13 cellular contexts compared by ENCODE assay signal in genomic region chr1:159014851-159015250, GRCh38. TPM values are rescaled to one million over a fixed set of nuclear protein-coding genes. Genes with fewer than 3 reads are reported as not detected.
A peak's percentile ranks its signal among the peaks of the same experiment; 100 is the strongest.
DNase-seq lines count a peak whose midpoint lies in the region; ATAC-seq and TF ChIP-seq lines count a peak whose summit lies in the region.
"Had no signal": no experiment of that assay in that cellular context is flagged by ENCODE, and none has a peak within 500 bp of the region (broad histone marks: within the 10 kb centered on the region; RNA-seq: fewer than 3 reads in every experiment).

No MANE protein-coding gene starts in this region.

- H3K27ac ChIP-seq in heart right ventricle (peak overlapping the region in 6 of 10 donors; percentile 18 to 96 (median 34)), upper lobe of left lung (peak overlapping the region; percentile 12 to 91 (median 63))
- H3K27ac ChIP-seq: C4-2B, ovary had no signal

- peak overlapping the region; percentile 96 for H3K4me3 Mint-ChIP-seq in activated CD4-positive, alpha-beta memory T cell treated with anti-CD3 and anti-CD28 coated beads for 36 hours
- no peak overlapping the region for H3K4me3 Mint-ChIP-seq in nephron progenitor cell

- CTCF ChIA-PET in activated CD4-positive, alpha-beta memory T cell treated with anti-CD3 and anti-CD28 coated beads for 36 hours (lab: Charles Lee) = interaction anchor here (1.9 to 2.9 kb wide), 2 partner anchors 14 to 57 kb away, joined by 4 to 13 read pairs; no protein-coding TSS in a partner anchor

- H3K27ac Mint-ChIP-seq in activated CD4-positive, alpha-beta memory T cell treated with anti-CD3 and anti-CD28 coated beads for 36 hours = peak overlapping the region; percentile 100
- no peak overlapping the region for H3K27ac Mint-ChIP-seq in nephron progenitor cell

- peaks cover 52% of the 10 kb centered on the region for H3K4me1 Mint-ChIP-seq in activated CD4-positive, alpha-beta memory T cell treated with anti-CD3 and anti-CD28 coated beads for 36 hours (ENCODE audit: low read depth)
- peaks cover 25% of the 10 kb centered on the region for H3K4me1 Mint-ChIP-seq in nephron progenitor cell

- H3K36me3 Mint-ChIP-seq in activated CD4-positive, alpha-beta memory T cell treated with anti-CD3 and anti-CD28 coated beads for 36 hours = peaks cover 91% of the 10 kb centered on the region
- H3K36me3 Mint-ChIP-seq in nephron progenitor cell (ENCODE audit: low read depth) = peaks cover 89% of the 10 kb centered on the region

- TF ChIP-seq CTCF in heart right ventricle (IDR thresholded peaks at IDR 0.05) (no peak), upper lobe of left lung (IDR thresholded peaks at IDR 0.05) (no peak), nephron progenitor cell (IDR thresholded peaks at IDR 0.05) (no peak)

- 91% methylated on average over 3 of the region's 3 CpGs for WGBS in heart right ventricle, 2 donors
- WGBS in upper lobe of left lung, 2 donors = 77 to 88% methylated on average over 3 of the region's 3 CpGs

- H3K9me3 ChIP-seq in heart right ventricle (no peaks in the 10 kb centered on the region), upper lobe of left lung (no peaks in the 10 kb centered on the region)
- H3K9me3 ChIP-seq: ovary had no signal

- H3K9me3 Mint-ChIP-seq in activated CD4-positive, alpha-beta memory T cell treated with anti-CD3 and anti-CD28 coated beads for 36 hours = no peaks in the 10 kb centered on the region
- peaks cover 38% of the 10 kb centered on the region for H3K9me3 Mint-ChIP-seq in nephron progenitor cell

- H3K27me3 ChIP-seq in heart right ventricle = no peaks in the 10 kb centered on the region
- H3K27me3 ChIP-seq in upper lobe of left lung = no peaks in the 10 kb centered on the region
- H3K27me3 ChIP-seq: ovary had no signal

- H3K27me3 Mint-ChIP-seq in activated CD4-positive, alpha-beta memory T cell treated with anti-CD3 and anti-CD28 coated beads for 36 hours = no peaks in the 10 kb centered on the region
- H3K27me3 Mint-ChIP-seq in nephron progenitor cell (ENCODE audit: low read depth, poor library complexity) = no peaks in the 10 kb centered on the region

- ATAC-seq in heart right ventricle (no peak), Right ventricle myocardium superior (ENCODE audit: poor library complexity) (no peak), upper lobe of left lung (ENCODE audit: low FRiP score in 2 of 2) (no peak)

- intact Hi-C loops in heart right ventricle (cut with DNase I) (loop anchor here in 1 of 10 donors (5.0 kb wide), 1 partner anchor 37 kb away; no protein-coding TSS in a partner anchor), Right ventricle myocardium superior (cut with DNase I) (no loop called here)
- intact Hi-C loops in activated CD4-positive, alpha-beta memory T cell treated with anti-CD3 and anti-CD28 coated beads for 36 hours (cut with micrococcal nuclease) = loop anchor here (1.0 to 5.0 kb wide), 6 partner anchors 26 to 1017 kb away; partner anchors contain the start of genes AIM2 and PIGM

- DNase-seq in heart right ventricle = no peak
- DNase-seq in Right ventricle myocardium superior = no peak
- peak; percentile 50 for DNase-seq in activated CD4-positive, alpha-beta memory T cell treated with anti-CD3 and anti-CD28 coated beads for 36 hours
- peak; percentile 30 for DNase-seq in iris pigment epithelial cell (ENCODE audit: low read depth)
- DNase-seq in upper lobe of left lung = no peak
- no peak for DNase-seq in nephron progenitor cell
- DNase-seq in H4 (ENCODE audit: low spot score) = no peak
- DNase-seq in stimulated activated naive CD4-positive, alpha-beta T cell (lab: John Stamatoyannopoulos, UW) = no peak
- DNase-seq: Karpas-422, NCI-H526, ovary, T1000 had no signal

- no peak for TF ChIP-seq EP300 in upper lobe of left lung (IDR thresholded peaks at IDR 0.05)

- TF ChIP-seq POLR2A in upper lobe of left lung (IDR thresholded peaks at IDR 0.05) = no peak

- H3K36me3 ChIP-seq in heart right ventricle (peaks cover 0 to 65% (median 31%) of the 10 kb centered on the region in 9 donors), upper lobe of left lung (peaks cover 4 to 40% (median 23%) of the 10 kb centered on the region in 4 donors)
- H3K36me3 ChIP-seq: ovary had no signal

- H3K4me3 ChIP-seq in heart right ventricle (peak overlapping the region in 3 of 10 donors; percentile 1 to 64 (median 7)), upper lobe of left lung (peak overlapping the region in 1 of 4 donors; percentile 15)
- H3K4me3 ChIP-seq: ovary had no signal

- POLR2A ChIA-PET in activated CD4-positive, alpha-beta memory T cell treated with anti-CD3 and anti-CD28 coated beads for 36 hours (lab: Charles Lee) = interaction anchor here (1.0 to 7.3 kb wide), 6 partner anchors 26 to 908 kb away, joined by 3 to 153 read pairs (median 7); partner anchors contain the start of gene AIM2

- H3K4me1 ChIP-seq in heart right ventricle (peaks cover 0 to 77% (median 38%) of the 10 kb centered on the region in 9 donors), upper lobe of left lung (peaks cover 35 to 66% (median 42%) of the 10 kb centered on the region in 4 donors)

RNA-seq across cellular contexts. Expression of gene IFI16, which starts 5.1 kb away (rescaled TPM):
- total RNA-seq in heart right ventricle (10 to 100 TPM; 16.1 to 73.8 (median 21.4) TPM), Right ventricle myocardium superior (21.1 TPM), upper lobe of left lung (100 to 1,000 TPM in 1 of 6 donors, 10 to 100 TPM in 5; 43.8 to 108 (median 66.2) TPM)
- 10 to 100 TPM; 33.8 to 54.4 TPM for polyA plus RNA-seq in heart right ventricle
- total RNA-seq in activated CD4-positive, alpha-beta memory T cell treated with anti-CD3 and anti-CD28 coated beads for 36 hours = 100 to 1,000 TPM; 215 to 220 TPM
- 31.8 and 54.0 TPM in 2 replicates for total RNA-seq in H4 (2014; rRNA removed; shearing (Covaris generic))

Comparison
In these comparisons a context has a peak if more than half of its experiments do, and no peak if none do; other contexts are left out.
1. DNase-seq: peak in activated CD4-positive, alpha-beta memory T cell treated with anti-CD3 and anti-CD28 coated beads for 36 hours (single experiment) and iris pigment epithelial cell (single experiment); none in heart right ventricle (0 of 2), Right ventricle myocardium superior (single experiment), upper lobe of left lung (0 of 2), nephron progenitor cell (single experiment), H4 (single experiment) and stimulated activated naive CD4-positive, alpha-beta T cell (0 of 6).